Comparison of ENCODE assay signal across 10 cellular contexts in the genomic region with DNA sequence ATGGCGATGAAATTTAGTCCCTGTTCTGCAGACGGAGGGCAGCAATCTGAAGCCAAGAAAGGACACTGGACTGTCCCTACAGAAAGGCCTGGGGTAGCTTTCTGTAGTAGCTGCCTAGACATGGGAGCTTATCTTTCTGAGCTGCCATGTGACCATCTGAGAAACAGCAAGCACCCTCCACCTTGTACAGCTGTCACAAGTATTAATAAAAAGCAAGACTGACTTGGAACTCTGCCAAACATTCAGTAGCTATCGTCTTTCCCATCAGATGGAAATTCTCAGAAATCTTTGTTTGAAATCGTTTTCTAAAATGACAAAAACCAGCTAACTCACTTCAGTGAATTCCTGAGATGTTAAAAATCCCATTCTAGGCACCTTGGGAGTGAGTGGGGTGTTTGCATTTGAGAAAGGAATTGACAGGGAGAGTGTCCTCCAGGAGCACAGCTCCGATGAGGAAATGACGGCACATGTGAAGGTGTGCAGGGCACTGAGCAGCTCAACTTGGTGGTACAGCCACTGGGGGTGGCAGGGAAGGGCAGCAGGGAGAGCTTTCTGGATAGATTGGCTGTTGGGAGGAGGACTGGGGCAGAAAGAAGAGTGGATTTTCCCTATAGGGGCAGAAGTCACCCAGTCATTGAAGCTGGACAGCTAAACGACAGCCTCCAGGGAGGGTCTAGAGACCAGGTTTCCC.
DNase-seq lines count a peak whose midpoint lies in the region; ATAC-seq and TF ChIP-seq lines count a peak whose summit lies in the region.
"Had no signal": no experiment of that assay in that cellular context is flagged by ENCODE, and none has a peak within 500 bp of the region (broad histone marks: within the 10 kb centered on the region; RNA-seq: fewer than 3 reads in every experiment).

No MANE protein-coding gene starts in this region.

- H3K4me1 ChIP-seq in BLaER1 (peaks cover 61% of the 10 kb centered on the region), neuron (ENCODE audit: insufficient read depth, low read length) (peaks cover 33% of the 10 kb centered on the region)

- H3K9ac ChIP-seq in BLaER1 = no peak overlapping the region

- no peaks in the 10 kb centered on the region for H4K20me1 ChIP-seq in BLaER1

- peak overlapping the region; percentile 11 for H2AFZ ChIP-seq in neuron (ENCODE audit: low read depth, low read length)

- peak overlapping the region; percentile 57 for H3K27ac ChIP-seq in BLaER1

- H3K4me3 ChIP-seq in BLaER1 (no peak overlapping the region), neuron (ENCODE audit: low read length) (no peak overlapping the region)

- H3K36me3 ChIP-seq in BLaER1 (peaks cover 44% of the 10 kb centered on the region), neuron (ENCODE audit: insufficient read depth, low read length) (no peaks in the 10 kb centered on the region)

- H3K9me3 ChIP-seq in BLaER1 (no peaks in the 10 kb centered on the region), neuron (ENCODE audit: low read length) (no peaks in the 10 kb centered on the region)

- ATAC-seq in HG03378 (IDR thresholded peaks at IDR 0.05; ENCODE audit: unreplicated experiment) (no peak), HG02885 (IDR thresholded peaks at IDR 0.05; ENCODE audit: poor library complexity, unreplicated experiment) (no peak), GM21717 (IDR thresholded peaks at IDR 0.05; ENCODE audit: unreplicated experiment) (no peak)

- DNase-seq in NCI-H510A treated with DMSO at 0.1 percent for 48 hours (lab: John Stamatoyannopoulos, UW) (peak; percentile 79), erythroblast (lab: John Stamatoyannopoulos, UW) (peak; percentile 48 to 58), NCI-H1930 (lab: John Stamatoyannopoulos, UW) (no peak)
- DNase-seq: activated T-cell treated with anti-CD3 and anti-CD28 coated beads, Interleukin-2, amount 50 U/mL, for 1 hour; NCI-H2081 treated with DMSO at 0.1 percent for 48 hours had no signal

- no peaks in the 10 kb centered on the region for H3K27me3 ChIP-seq in BLaER1
- no peaks in the 10 kb centered on the region for H3K27me3 ChIP-seq in neuron (ENCODE audit: insufficient read depth, low read length)

- TF ChIP-seq POLR2A in erythroblast (IDR thresholded peaks at IDR 0.05; ENCODE audit: low read length) = no peak

- H3K4me2 ChIP-seq in BLaER1 = peak overlapping the region; percentile 88

Comparison
In these comparisons a context has a peak if more than half of its experiments do, and no peak if none do; other contexts are left out.
1. DNase-seq: peak in NCI-H510A treated with DMSO at 0.1 percent for 48 hours (single experiment) and erythroblast (2 of 2); none in NCI-H1930 (0 of 2).